ENCODE assay signal across 8 cellular contexts in genomic region chr9:133130721-133131244, GRCh38. TPM values are rescaled to one million over a fixed set of nuclear protein-coding genes. Genes with fewer than 3 reads are reported as not detected.
DNase-seq lines count a peak whose midpoint lies in the region; ATAC-seq, FAIRE-seq and TF ChIP-seq lines count a peak whose summit lies in the region.

No MANE protein-coding gene starts in this region.

- intact Hi-C loops in activated CD4-positive, alpha-beta memory T cell treated with anti-CD3 and anti-CD28 coated beads for 36 hours (cut with micrococcal nuclease), result loop anchor here (5.0 kb wide), 1 partner anchor 778 kb away; the partner anchor contains the start of gene SETX
- intact Hi-C loops in kidney (cut with DNase I) (no loop called here), esophagus muscularis mucosa (cut with DNase I) (no loop called here)

- no peak for TF ChIP-seq POLR2A in esophagus muscularis mucosa (IDR thresholded peaks at IDR 0.05; ENCODE audit: low read depth)

- H3K36me3 ChIP-seq in BLaER1 (peaks cover 57% of the 10 kb centered on the region), kidney (ENCODE audit: control insufficient read depth in 1 of 2, insufficient read depth in 2 of 2, low read length in 2 of 2) (no peaks in the 10 kb centered on the region), esophagus muscularis mucosa (no peaks in the 10 kb centered on the region)

- H3K27me3 ChIP-seq in BLaER1 (no peaks in the 10 kb centered on the region), esophagus muscularis mucosa (no peaks in the 10 kb centered on the region)

- TF ChIP-seq CTCF in GM20000 (IDR thresholded peaks at IDR 0.05; ENCODE audit: extremely low read depth, missing control alignments) (no peak), kidney (IDR thresholded peaks at IDR 0.05; ENCODE audit: borderline replicate concordance, extremely low read depth, insufficient read depth) (no peak), esophagus muscularis mucosa (IDR thresholded peaks at IDR 0.05) (no peak)

- H3K9ac ChIP-seq in BLaER1, result peak overlapping the region; percentile 21; the same call in 1 of the 2 replicates
- H3K9ac ChIP-seq in kidney (ENCODE audit: low read length in 2 of 2), result no peak overlapping the region

- peaks cover 85% of the 10 kb centered on the region for H3K4me1 Mint-ChIP-seq in activated CD4-positive, alpha-beta memory T cell treated with anti-CD3 and anti-CD28 coated beads for 36 hours (ENCODE audit: low read depth)

- H3K27ac ChIP-seq in BLaER1 (peak overlapping the region; percentile 74), kidney (ENCODE audit: low read depth in 2 of 2, low read length in 2 of 2) (no peak overlapping the region), esophagus muscularis mucosa (replicated peaks in 1 of 4) (peak overlapping the region in 2 of 4 donors; percentile 28 to 93)

- POLR2A ChIA-PET in activated CD4-positive, alpha-beta memory T cell treated with anti-CD3 and anti-CD28 coated beads for 36 hours (lab: Charles Lee), result interaction anchor here (1.2 to 4.9 kb wide), 3 partner anchors 9 to 100 kb away, joined by 3 to 42 read pairs (median 3); partner anchors contain the start of genes GTF3C5 and RALGDS

- H3K9me3 Mint-ChIP-seq in activated CD4-positive, alpha-beta memory T cell treated with anti-CD3 and anti-CD28 coated beads for 36 hours, result no peaks in the 10 kb centered on the region

- 78% methylated on average over 5 of the region's 10 CpGs for WGBS in esophagus muscularis mucosa

- H3K4me1 ChIP-seq in BLaER1 (peaks cover 100% of the 10 kb centered on the region), kidney (ENCODE audit: control insufficient read depth in 1 of 2, insufficient read depth in 1 of 2, low read depth in 1 of 2, low read length in 2 of 2) (peaks cover 29 to 38% of the 10 kb centered on the region in 2 donors), esophagus muscularis mucosa (peaks cover 68 to 86% (median 82%) of the 10 kb centered on the region in 4 donors)

- no peaks in the 10 kb centered on the region for H3K9me3 ChIP-seq in BLaER1
- no peaks in the 10 kb centered on the region for H3K9me3 ChIP-seq in kidney (ENCODE audit: control insufficient read depth in 1 of 2, low read length in 2 of 2)
- H3K9me3 ChIP-seq in esophagus muscularis mucosa, result no peaks in the 10 kb centered on the region

- H3K4me3 ChIP-seq in BLaER1 (no peak overlapping the region), kidney (ENCODE audit: low read length in 2 of 2) (no peak overlapping the region), esophagus muscularis mucosa (no peak overlapping the region)

- no peak for TF ChIP-seq EP300 in esophagus muscularis mucosa (IDR thresholded peaks at IDR 0.05)

- H3K4me3 Mint-ChIP-seq in activated CD4-positive, alpha-beta memory T cell treated with anti-CD3 and anti-CD28 coated beads for 36 hours, result peak overlapping the region; percentile 93

- CTCF ChIA-PET in activated CD4-positive, alpha-beta memory T cell treated with anti-CD3 and anti-CD28 coated beads for 36 hours (lab: Charles Lee), result interaction anchor here (1.3 to 1.7 kb wide), 4 partner anchors 14 to 109 kb away, joined by 4 to 24 read pairs (median 7); no protein-coding TSS in a partner anchor

- FAIRE-seq in kidney (lab: Jason Lieb, UNC), result no peak

- peak overlapping the region; percentile 100 for H3K27ac Mint-ChIP-seq in activated CD4-positive, alpha-beta memory T cell treated with anti-CD3 and anti-CD28 coated beads for 36 hours

- ATAC-seq in HG02571 (IDR thresholded peaks at IDR 0.05; ENCODE audit: unreplicated experiment) (no peak), HG03378 (IDR thresholded peaks at IDR 0.05; ENCODE audit: unreplicated experiment) (no peak)

- no peaks in the 10 kb centered on the region for H3K27me3 Mint-ChIP-seq in activated CD4-positive, alpha-beta memory T cell treated with anti-CD3 and anti-CD28 coated beads for 36 hours

- H3K36me3 Mint-ChIP-seq in activated CD4-positive, alpha-beta memory T cell treated with anti-CD3 and anti-CD28 coated beads for 36 hours, result peaks cover 12% of the 10 kb centered on the region

- peaks cover 100% of the 10 kb centered on the region for H4K20me1 ChIP-seq in BLaER1

- H3K4me2 ChIP-seq in BLaER1, result peak overlapping the region; percentile 95

- DNase-seq in GM20000 (ENCODE audit: low spot score), result peak; percentile 79
- DNase-seq in activated CD4-positive, alpha-beta memory T cell treated with anti-CD3 and anti-CD28 coated beads for 36 hours, result peak; percentile 77
- DNase-seq in kidney, result peak; percentile 78
- DNase-seq in esophagus muscularis mucosa (ENCODE audit: extremely low spot score), result no peak
- DNase-seq in CD1c-positive myeloid dendritic cell (ENCODE audit: extremely low spot score), result no peak

RNA-seq across cellular contexts. Expression of gene RALGDS, which starts 9.7 kb away (rescaled TPM):
- 10 to 100 TPM; 65.4 TPM for total RNA-seq in activated CD4-positive, alpha-beta memory T cell treated with anti-CD3 and anti-CD28 coated beads for 36 hours
- total RNA-seq in kidney, result 43.3 TPM
- 13.0 TPM for polyA plus RNA-seq in kidney (ENCODE audit: insufficient read depth, low read depth, low replicate concordance)
- total RNA-seq in esophagus muscularis mucosa, result 10 to 100 TPM; 48.6 to 67.4 (median 54.8) TPM

RNA-seq across cellular contexts. Expression of gene GBGT1, which starts 32.9 kb away (rescaled TPM):
- 1 to 10 TPM; 3.2 to 3.6 TPM for total RNA-seq in activated CD4-positive, alpha-beta memory T cell treated with anti-CD3 and anti-CD28 coated beads for 36 hours
- 21.6 TPM for total RNA-seq in kidney
- polyA plus RNA-seq in kidney (ENCODE audit: insufficient read depth, low read depth, low replicate concordance), result 7.9 TPM
- 10 to 100 TPM; 15.9 to 19.1 (median 17.5) TPM for total RNA-seq in esophagus muscularis mucosa

Comparison
In these comparisons a context has a peak if more than half of its experiments do, and no peak if none do; other contexts are left out.
1. DNase-seq: peak in GM20000 (single experiment), activated CD4-positive, alpha-beta memory T cell treated with anti-CD3 and anti-CD28 coated beads for 36 hours (single experiment) and kidney (single experiment); none in esophagus muscularis mucosa (single experiment) and CD1c-positive myeloid dendritic cell (single experiment).